1 cellular context compared by ENCODE assay signal in genomic region chr13:51583875-51584730, GRCh38.
TF ChIP-seq lines count a peak whose summit lies in the region.

A gene with protein sequence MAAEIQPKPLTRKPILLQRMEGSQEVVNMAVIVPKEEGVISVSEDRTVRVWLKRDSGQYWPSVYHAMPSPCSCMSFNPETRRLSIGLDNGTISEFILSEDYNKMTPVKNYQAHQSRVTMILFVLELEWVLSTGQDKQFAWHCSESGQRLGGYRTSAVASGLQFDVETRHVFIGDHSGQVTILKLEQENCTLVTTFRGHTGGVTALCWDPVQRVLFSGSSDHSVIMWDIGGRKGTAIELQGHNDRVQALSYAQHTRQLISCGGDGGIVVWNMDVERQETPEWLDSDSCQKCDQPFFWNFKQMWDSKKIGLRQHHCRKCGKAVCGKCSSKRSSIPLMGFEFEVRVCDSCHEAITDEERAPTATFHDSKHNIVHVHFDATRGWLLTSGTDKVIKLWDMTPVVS (plus strand): TSS chr13:51584462. CDS start chr13:51584688, 226 bp downstream.

TF ChIP-seq in HepG2, 621 proteins besides CTCF, POLR2A, EP300 and RAD21 (continued from another document and continues in another):
- TF ChIP-seq, protein P1, sequence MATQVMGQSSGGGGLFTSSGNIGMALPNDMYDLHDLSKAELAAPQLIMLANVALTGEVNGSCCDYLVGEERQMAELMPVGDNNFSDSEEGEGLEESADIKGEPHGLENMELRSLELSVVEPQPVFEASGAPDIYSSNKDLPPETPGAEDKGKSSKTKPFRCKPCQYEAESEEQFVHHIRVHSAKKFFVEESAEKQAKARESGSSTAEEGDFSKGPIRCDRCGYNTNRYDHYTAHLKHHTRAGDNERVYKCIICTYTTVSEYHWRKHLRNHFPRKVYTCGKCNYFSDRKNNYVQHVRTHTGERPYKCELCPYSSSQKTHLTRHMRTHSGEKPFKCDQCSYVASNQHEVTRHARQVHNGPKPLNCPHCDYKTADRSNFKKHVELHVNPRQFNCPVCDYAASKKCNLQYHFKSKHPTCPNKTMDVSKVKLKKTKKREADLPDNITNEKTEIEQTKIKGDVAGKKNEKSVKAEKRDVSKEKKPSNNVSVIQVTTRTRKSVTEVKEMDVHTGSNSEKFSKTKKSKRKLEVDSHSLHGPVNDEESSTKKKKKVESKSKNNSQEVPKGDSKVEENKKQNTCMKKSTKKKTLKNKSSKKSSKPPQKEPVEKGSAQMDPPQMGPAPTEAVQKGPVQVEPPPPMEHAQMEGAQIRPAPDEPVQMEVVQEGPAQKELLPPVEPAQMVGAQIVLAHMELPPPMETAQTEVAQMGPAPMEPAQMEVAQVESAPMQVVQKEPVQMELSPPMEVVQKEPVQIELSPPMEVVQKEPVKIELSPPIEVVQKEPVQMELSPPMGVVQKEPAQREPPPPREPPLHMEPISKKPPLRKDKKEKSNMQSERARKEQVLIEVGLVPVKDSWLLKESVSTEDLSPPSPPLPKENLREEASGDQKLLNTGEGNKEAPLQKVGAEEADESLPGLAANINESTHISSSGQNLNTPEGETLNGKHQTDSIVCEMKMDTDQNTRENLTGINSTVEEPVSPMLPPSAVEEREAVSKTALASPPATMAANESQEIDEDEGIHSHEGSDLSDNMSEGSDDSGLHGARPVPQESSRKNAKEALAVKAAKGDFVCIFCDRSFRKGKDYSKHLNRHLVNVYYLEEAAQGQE (IDR thresholded peaks at IDR 0.05; ENCODE audit: borderline replicate concordance in 1 of 2, low read depth in 1 of 2, low read length in 2 of 2) = peak in 1 of 2 experiments; percentile 44; a peak in 1 of 4 replicates
- peak; percentile 43; the same call in 1 of the 2 replicates for TF ChIP-seq FOXA3 (CRISPR knock-in tag; IDR thresholded peaks at IDR 0.05)
- no peak for TF ChIP-seq ONECUT2 (CRISPR knock-in tag; IDR thresholded peaks at IDR 0.05)
- peak; percentile 91 for TF ChIP-seq SALL1 (CRISPR knock-in tag; IDR thresholded peaks at IDR 0.05)
- peak; percentile 27; the same call in 1 of the 2 replicates for TF ChIP-seq TOPORS (CRISPR knock-in tag; IDR thresholded peaks at IDR 0.05)
- TF ChIP-seq, protein P2, sequence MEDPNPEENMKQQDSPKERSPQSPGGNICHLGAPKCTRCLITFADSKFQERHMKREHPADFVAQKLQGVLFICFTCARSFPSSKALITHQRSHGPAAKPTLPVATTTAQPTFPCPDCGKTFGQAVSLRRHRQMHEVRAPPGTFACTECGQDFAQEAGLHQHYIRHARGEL (CRISPR knock-in tag; IDR thresholded peaks at IDR 0.05) = no peak
- TF ChIP-seq BCL6 (CRISPR knock-in tag; IDR thresholded peaks at IDR 0.05) = peak; percentile 94
- peak; percentile 73; the same call in 1 of the 2 replicates for TF ChIP-seq ZNF564 (CRISPR knock-in tag; IDR thresholded peaks at IDR 0.05)
- TF ChIP-seq ZNF607 (CRISPR knock-in tag; IDR thresholded peaks at IDR 0.05; ENCODE audit: borderline replicate concordance) = peak; percentile 51; the same call in 1 of the 2 replicates
- TF ChIP-seq NONO (IDR thresholded peaks at IDR 0.05) = no peak
- TF ChIP-seq NONO (CRISPR knock-in tag; conservative IDR thresholded peaks at IDR 0.05) = 0 out of 2 replicates have a peak, but pooled peaks have one; percentile 37
- TF ChIP-seq MYC (CRISPR knock-in tag; IDR thresholded peaks at IDR 0.05; ENCODE audit: borderline replicate concordance) = peak; percentile 5; the same call in 1 of the 2 replicates
- TF ChIP-seq ZBTB43 (CRISPR knock-in tag; conservative IDR thresholded peaks at IDR 0.05) = 0 out of 2 replicates have a peak, but pooled peaks have one; percentile 61
- no peak for TF ChIP-seq HDAC6 (IDR thresholded peaks at IDR 0.05; ENCODE audit: low read depth, low read length)
- TF ChIP-seq ZNF136 (CRISPR knock-in tag; IDR thresholded peaks at IDR 0.05; ENCODE audit: low read depth) = peak; percentile 94; the same call in 1 of the 2 replicates
- TF ChIP-seq ZNF747 (CRISPR knock-in tag; IDR thresholded peaks at IDR 0.05; ENCODE audit: borderline replicate concordance) = 0 out of 2 replicates have a peak, but pooled peaks have one; percentile 30
- peak; percentile 72 for TF ChIP-seq ZNF205 (CRISPR knock-in tag; IDR thresholded peaks at IDR 0.05)
- peak; percentile 2; the same call in 1 of the 2 replicates for TF ChIP-seq MIER2 (CRISPR knock-in tag; IDR thresholded peaks at IDR 0.05)
- peak; percentile 78 for TF ChIP-seq ELF3 (CRISPR knock-in tag; IDR thresholded peaks at IDR 0.05)
- TF ChIP-seq ZFP90 (CRISPR knock-in tag; IDR thresholded peaks at IDR 0.05; ENCODE audit: borderline replicate concordance) = 0 out of 2 replicates have a peak, but pooled peaks have one; percentile 22
- TF ChIP-seq, protein P3, sequence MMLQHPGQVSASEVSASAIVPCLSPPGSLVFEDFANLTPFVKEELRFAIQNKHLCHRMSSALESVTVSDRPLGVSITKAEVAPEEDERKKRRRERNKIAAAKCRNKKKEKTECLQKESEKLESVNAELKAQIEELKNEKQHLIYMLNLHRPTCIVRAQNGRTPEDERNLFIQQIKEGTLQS (CRISPR knock-in tag; IDR thresholded peaks at IDR 0.05) = 0 out of 2 replicates have a peak, but pooled peaks have one; percentile 36
- TF ChIP-seq ISL2 (CRISPR knock-in tag; IDR thresholded peaks at IDR 0.05) = peak; percentile 11; the same call in 1 of the 2 replicates
- peak; percentile 85 for TF ChIP-seq SP4 (CRISPR knock-in tag; IDR thresholded peaks at IDR 0.05)
- 0 out of 2 replicates have a peak, but pooled peaks have one; percentile 8 for TF ChIP-seq HNRNPL (IDR thresholded peaks at IDR 0.05; ENCODE audit: low read depth, low read length)
- peak; percentile 31 for TF ChIP-seq CCDC6 (CRISPR knock-in tag; IDR thresholded peaks at IDR 0.05)
- peak; percentile 73; the same call in 1 of the 2 replicates for TF ChIP-seq MEF2D (CRISPR knock-in tag; IDR thresholded peaks at IDR 0.05)
- no peak for TF ChIP-seq ZNF770 (CRISPR knock-in tag; IDR thresholded peaks at IDR 0.05)
- no peak for TF ChIP-seq ZNF101 (CRISPR knock-in tag; IDR thresholded peaks at IDR 0.05; ENCODE audit: borderline replicate concordance, low read depth)
- TF ChIP-seq ZNF710 (CRISPR knock-in tag; IDR thresholded peaks at IDR 0.05; ENCODE audit: borderline replicate concordance) = peak; percentile 36; the same call in 1 of the 2 replicates
- TF ChIP-seq ZSCAN25 (CRISPR knock-in tag; IDR thresholded peaks at IDR 0.05) = 0 out of 2 replicates have a peak, but pooled peaks have one; percentile 15
- no peak for TF ChIP-seq SNRNP70 (IDR thresholded peaks at IDR 0.05; ENCODE audit: low read depth, low read length)
- TF ChIP-seq ZNF484 (CRISPR knock-in tag; IDR thresholded peaks at IDR 0.05; ENCODE audit: borderline replicate concordance, low read depth) = no peak
- TF ChIP-seq ZNF687 (CRISPR knock-in tag; IDR thresholded peaks at IDR 0.05) = peak; percentile 90
- TF ChIP-seq, protein P4, sequence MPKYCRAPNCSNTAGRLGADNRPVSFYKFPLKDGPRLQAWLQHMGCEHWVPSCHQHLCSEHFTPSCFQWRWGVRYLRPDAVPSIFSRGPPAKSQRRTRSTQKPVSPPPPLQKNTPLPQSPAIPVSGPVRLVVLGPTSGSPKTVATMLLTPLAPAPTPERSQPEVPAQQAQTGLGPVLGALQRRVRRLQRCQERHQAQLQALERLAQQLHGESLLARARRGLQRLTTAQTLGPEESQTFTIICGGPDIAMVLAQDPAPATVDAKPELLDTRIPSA (CRISPR knock-in tag; IDR thresholded peaks at IDR 0.05; ENCODE audit: borderline replicate concordance) = peak; percentile 22; the same call in 1 of the 2 replicates
- TF ChIP-seq GMEB1 (CRISPR knock-in tag; IDR thresholded peaks at IDR 0.05; ENCODE audit: borderline replicate concordance) = peak; percentile 71; the same call in 1 of the 2 replicates
- TF ChIP-seq XRCC5 (optimal IDR thresholded peaks at IDR 0.05; ENCODE audit: low read length) = peak; percentile 49
- TF ChIP-seq MTA3 (CRISPR knock-in tag; IDR thresholded peaks at IDR 0.05) = no peak
- TF ChIP-seq ZNF619 (CRISPR knock-in tag; IDR thresholded peaks at IDR 0.05) = peak; percentile 26; the same call in 1 of the 2 replicates
- 0 out of 2 replicates have a peak, but pooled peaks have one; percentile 21 for TF ChIP-seq NFKB2 (CRISPR knock-in tag; IDR thresholded peaks at IDR 0.05; ENCODE audit: borderline replicate concordance)
- TF ChIP-seq RFX1 (IDR thresholded peaks at IDR 0.05) = no peak
- peak; percentile 15 for TF ChIP-seq TEAD3 (CRISPR knock-in tag; optimal IDR thresholded peaks at IDR 0.05; ENCODE audit: borderline replicate concordance)
- peak; percentile 50 for TF ChIP-seq PHF8 (CRISPR knock-in tag; IDR thresholded peaks at IDR 0.05)
